ENCODE assay signal across 8 cellular contexts in the genomic region with DNA sequence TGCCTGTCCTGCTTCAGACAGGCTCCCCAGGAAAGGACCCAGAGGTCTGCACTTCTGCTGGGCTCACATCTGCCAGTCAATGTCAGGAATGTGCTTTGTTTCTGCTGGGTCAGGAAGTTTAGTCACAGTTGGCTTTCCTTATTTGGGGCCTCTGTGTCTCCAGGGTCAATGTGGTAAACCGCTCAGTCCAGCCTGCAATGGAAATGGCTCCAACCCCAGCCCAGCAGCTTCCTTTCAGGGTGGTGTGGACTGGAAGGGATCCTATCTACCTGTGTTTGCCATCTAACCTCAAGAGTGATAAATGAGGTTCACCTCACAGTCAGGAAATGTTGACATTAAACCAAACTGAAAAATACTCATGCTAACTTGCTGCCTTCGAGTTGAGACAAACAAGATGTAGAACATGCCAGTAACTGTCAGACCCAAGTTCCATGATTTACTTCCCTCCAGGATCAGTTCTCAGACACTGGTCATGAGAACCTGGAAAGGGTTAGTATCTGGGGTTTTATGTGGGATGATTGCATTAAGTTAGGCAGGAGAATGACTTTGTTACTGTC. TPM values are rescaled to one million over a fixed set of nuclear protein-coding genes. Genes with fewer than 3 reads are reported as not detected.
A peak's percentile ranks its signal among the peaks of the same experiment; 100 is the strongest.
DNase-seq lines count a peak whose midpoint lies in the region; ATAC-seq and TF ChIP-seq lines count a peak whose summit lies in the region.

No MANE protein-coding gene starts in this region.

- 0 out of 2 replicates have a peak, but pooled peaks cover 5% of the 10 kb centered on the region for H3K4me1 ChIP-seq in PC-9 (replicated peaks; ENCODE audit: insufficient read depth)

- no peaks in the 10 kb centered on the region for H3K9me3 ChIP-seq in PC-9 (ENCODE audit: insufficient read depth, low read depth)

- H3K4me3 ChIP-seq in PC-9, result no peak overlapping the region

- no peak overlapping the region for H2AFZ ChIP-seq in PC-9

- ATAC-seq in GM18858 (IDR thresholded peaks at IDR 0.05; ENCODE audit: unreplicated experiment) (no peak), GM21423 (IDR thresholded peaks at IDR 0.05; ENCODE audit: unreplicated experiment) (no peak)

- peaks cover 24% of the 10 kb centered on the region for H3K4me1 Mint-ChIP-seq in neural crest cell

- POLR2A ChIA-PET in PC-9 (lab: Charles Lee; ENCODE audit: unreplicated experiment), result interaction anchor here (0.6 to 0.7 kb wide), 4 partner anchors 9 to 432 kb away, joined by 3 to 6 read pairs (median 4); no protein-coding TSS in a partner anchor

- TF ChIP-seq CTCF in PC-9 (conservative IDR thresholded peaks at IDR 0.05), result no peak
- no peak for TF ChIP-seq CTCF in neural crest cell (conservative IDR thresholded peaks at IDR 0.05)

- peaks cover 71% of the 10 kb centered on the region for H3F3A ChIP-seq in PC-9 (ENCODE audit: insufficient read depth, low read depth)

- H3K9me3 Mint-ChIP-seq in neural crest cell, result no peaks in the 10 kb centered on the region

- no peaks in the 10 kb centered on the region for H3K27me3 Mint-ChIP-seq in neural crest cell (ENCODE audit: low read depth)

- no peak overlapping the region for H3K4me2 ChIP-seq in PC-9

- H3K4me3 Mint-ChIP-seq in neural crest cell, result peak overlapping the region; percentile 52

- H4K20me1 ChIP-seq in PC-9 (ENCODE audit: insufficient read depth), result peaks cover 45% of the 10 kb centered on the region

- peak overlapping the region; percentile 67 for H3K27ac Mint-ChIP-seq in neural crest cell (ENCODE audit: unreplicated experiment)

- no TSS peak for BruUV-seq in PC-9 (replicated peaks; lab: Mats Ljungman, UMichigan)

- no peaks in the 10 kb centered on the region for H3K27me3 ChIP-seq in PC-9 (ENCODE audit: insufficient read depth, low read depth)

- DNase-seq in ELF-1 (ENCODE audit: low read depth, low spot score) (peak; percentile 82), PC-9 (peak; percentile 78 to 82), dermis microvascular lymphatic vessel endothelial cell (ENCODE audit: low read depth in 2 of 2) (peak; percentile 72 to 98), neural crest cell (ENCODE audit: low read depth, low spot score) (no peak), hippocampal formation (lab: John Stamatoyannopoulos, UW) (no peak), NCI-H69 (lab: John Stamatoyannopoulos, UW) (no peak)

- H3K36me3 Mint-ChIP-seq in neural crest cell (ENCODE audit: low read depth), result peaks cover 29% of the 10 kb centered on the region

- no peaks in the 10 kb centered on the region for H3K9me2 ChIP-seq in PC-9 (ENCODE audit: insufficient read depth)

- intact Hi-C loops in PC-9 (cut with micrococcal nuclease; ENCODE audit: unreplicated experiment), result loop anchor here (1.0 to 10.0 kb wide), 6 partner anchors 15 to 1193 kb away; no protein-coding TSS in a partner anchor

- no peak overlapping the region for H3K27ac ChIP-seq in PC-9

- peaks cover 15% of the 10 kb centered on the region; the same call in 1 of the 2 replicates for H3K36me3 ChIP-seq in PC-9 (ENCODE audit: low read depth)

- H3K79me2 ChIP-seq in PC-9 (ENCODE audit: low read depth), result no peaks in the 10 kb centered on the region

- CTCF ChIA-PET in PC-9 (lab: Charles Lee), result no interaction called here

RNA-seq across cellular contexts. Expression of gene ENO1, which starts 20.3 kb away (rescaled TPM):
- total RNA-seq in PC-9 (2021) (1,401 and 1,902 TPM in 2 replicates), dermis microvascular lymphatic vessel endothelial cell (1,127 and 1,383 TPM in 2 replicates), neural crest cell (1,269 and 1,339 TPM in 2 replicates)

RNA-seq across cellular contexts. Expression of gene RERE, which starts 40.8 kb away (rescaled TPM):
- total RNA-seq in PC-9 (2021) (73.4 and 98.7 TPM in 2 replicates), dermis microvascular lymphatic vessel endothelial cell (46.5 and 69.8 TPM in 2 replicates), neural crest cell (107 and 122 TPM in 2 replicates)

Comparison
In these comparisons a context has a peak if more than half of its experiments do, and no peak if none do; other contexts are left out.
1. DNase-seq: peak in ELF-1 (single experiment), PC-9 (2 of 2) and dermis microvascular lymphatic vessel endothelial cell (2 of 2); none in neural crest cell (single experiment), hippocampal formation (0 of 2) and NCI-H69 (single experiment).